In the genomic region with DNA sequence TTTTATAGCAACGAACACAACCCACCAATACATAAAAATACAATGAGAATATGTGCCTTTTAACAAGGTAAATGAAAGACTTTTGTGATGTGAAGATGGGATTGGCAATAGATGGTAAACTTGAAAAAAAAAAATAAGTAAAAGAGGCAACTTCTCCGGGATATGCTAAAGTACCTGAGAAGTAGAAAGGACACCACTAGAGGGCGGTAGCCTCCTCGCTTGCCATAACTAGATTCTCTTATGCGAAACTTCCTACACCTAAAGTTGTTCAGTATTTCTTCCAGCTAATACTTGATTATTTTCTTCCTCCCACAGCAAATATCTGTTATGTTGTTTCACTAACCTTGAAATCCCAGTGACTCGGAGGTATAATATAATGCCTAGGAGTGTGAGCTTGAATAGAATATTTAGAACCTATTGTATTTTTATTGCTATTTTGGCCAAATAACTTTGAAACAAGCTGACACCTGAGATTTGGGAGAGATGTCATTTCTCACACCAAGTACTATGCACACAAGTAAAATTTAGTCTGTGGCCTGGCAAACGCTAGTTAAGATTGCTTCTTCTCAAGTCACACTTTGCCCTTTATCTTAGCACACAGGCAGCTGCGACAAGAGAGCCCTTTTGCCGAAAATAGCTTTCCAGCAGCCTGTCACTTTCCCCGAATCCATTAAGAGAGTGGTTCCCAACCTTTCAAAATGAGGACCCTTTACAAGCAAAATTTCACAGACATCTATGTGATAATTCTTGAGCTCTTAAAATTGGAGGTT, we compare ENCODE assay signal across 9 cellular contexts. TPM values are rescaled to one million over a fixed set of nuclear protein-coding genes. Genes with fewer than 3 reads are reported as not detected.
DNase-seq lines count a peak whose midpoint lies in the region; ATAC-seq and TF ChIP-seq lines count a peak whose summit lies in the region.
"Had no signal": no experiment of that assay in that cellular context is flagged by ENCODE, and none has a peak within 500 bp of the region (broad histone marks: within the 10 kb centered on the region; RNA-seq: fewer than 3 reads in every experiment).

No MANE protein-coding gene starts in this region.

- no peak overlapping the region for H3K27ac ChIP-seq in CD8-positive, alpha-beta T cell (ENCODE audit: low read depth, low read length)
- H3K27ac ChIP-seq in OCI-LY1 (ENCODE audit: low read depth, low read length, poor library complexity, severe bottlenecking) (no peak overlapping the region), neutrophil (no peak overlapping the region), suprapubic skin (no peak overlapping the region)

- H2AFZ ChIP-seq in OCI-LY1 (ENCODE audit: low read length) = no peak overlapping the region

- TF ChIP-seq EP300 in suprapubic skin (IDR thresholded peaks at IDR 0.05) = no peak

- CTCF ChIA-PET in CD8-positive, alpha-beta T cell (lab: Charles Lee) = interaction anchor here (0.6 to 3.2 kb wide), 36 partner anchors 8 to 314 kb away, joined by 3 to 20 read pairs (median 4); no protein-coding TSS in a partner anchor

- H4K20me1 ChIP-seq in OCI-LY1 (ENCODE audit: insufficient read depth, low read length) = no peaks in the 10 kb centered on the region

- H3K4me3 ChIP-seq in CD8-positive, alpha-beta T cell (ENCODE audit: low read depth, low read length) = no peak overlapping the region
- H3K4me3 ChIP-seq in OCI-LY1 (ENCODE audit: low read depth, low read length, poor library complexity, severe bottlenecking) = no peak overlapping the region
- no peak overlapping the region for H3K4me3 ChIP-seq in fibroblast of the aortic adventitia (ENCODE audit: low read depth, low read length)
- H3K4me3 ChIP-seq in neutrophil (ENCODE audit: low read depth in 1 of 2, low read length in 1 of 2) = no peak overlapping the region
- no peak overlapping the region for H3K4me3 ChIP-seq in suprapubic skin

- no peaks in the 10 kb centered on the region for H3K79me2 ChIP-seq in OCI-LY1 (ENCODE audit: insufficient read depth, low read length)

- peak; percentile 52 for ATAC-seq in CD8-positive, alpha-beta T cell
- ATAC-seq in GM19351 (IDR thresholded peaks at IDR 0.05; ENCODE audit: unreplicated experiment) = peak; percentile 89
- peak; percentile 52 to 63 for ATAC-seq in activated T-cell treated with anti-CD3 and anti-CD28 coated beads, Interleukin-2, amount 50 U/mL, for 4 hours

- no peaks in the 10 kb centered on the region for H3K4me1 ChIP-seq in CD8-positive, alpha-beta T cell (ENCODE audit: insufficient read depth, low read length)
- no peaks in the 10 kb centered on the region for H3K4me1 ChIP-seq in OCI-LY1 (ENCODE audit: insufficient read depth, low read length, severe bottlenecking)
- H3K4me1 ChIP-seq in neutrophil (ENCODE audit: control insufficient read depth in 1 of 2, insufficient read depth in 1 of 2, low read depth in 1 of 2, low read length in 1 of 2) = no peaks in the 10 kb centered on the region
- no peaks in the 10 kb centered on the region for H3K4me1 ChIP-seq in suprapubic skin

- H3K9ac ChIP-seq in OCI-LY1 (ENCODE audit: low read length) = no peak overlapping the region

- peak; percentile 12 to 63 (median 55) for DNase-seq in CD8-positive, alpha-beta T cell
- DNase-seq in HK-2 (ENCODE audit: unreplicated experiment) (peak; percentile 38), fibroblast of the aortic adventitia (ENCODE audit: low read depth) (peak; percentile 96), suprapubic skin (ENCODE audit: low spot score in 2 of 2) (peak in 1 of 2 donors; percentile 75)
- DNase-seq in activated T-cell treated with anti-CD3 and anti-CD28 coated beads, Interleukin-2, amount 50 U/mL, for 4 hours = peak; percentile 48

- no peak overlapping the region for H3K27ac Mint-ChIP-seq in CD8-positive, alpha-beta T cell
- H3K27ac Mint-ChIP-seq: T-helper 1 cell treated with Interleukin-12 subunit alpha and Interleukin-12 subunit beta and Interleukin-4 antibody, amounts not matched to agents 30 μg/mL and 1 μg/mL, for 36 hours had no signal

- H3K36me3 ChIP-seq in CD8-positive, alpha-beta T cell (ENCODE audit: insufficient read depth, low read length) = no peaks in the 10 kb centered on the region
- H3K36me3 ChIP-seq in OCI-LY1 (ENCODE audit: insufficient read depth, low read length) = no peaks in the 10 kb centered on the region
- no peaks in the 10 kb centered on the region for H3K36me3 ChIP-seq in neutrophil
- no peaks in the 10 kb centered on the region for H3K36me3 ChIP-seq in suprapubic skin

- H3K27me3 ChIP-seq in CD8-positive, alpha-beta T cell (ENCODE audit: insufficient read depth, low read length) = no peaks in the 10 kb centered on the region
- H3K27me3 ChIP-seq in OCI-LY1 (ENCODE audit: insufficient read depth, low read length) (no peaks in the 10 kb centered on the region), neutrophil (no peaks in the 10 kb centered on the region), suprapubic skin (no peaks in the 10 kb centered on the region)

- WGBS in suprapubic skin = 33% methylated on average over 10 of the region's 10 CpGs

- TF ChIP-seq POLR2A in suprapubic skin (IDR thresholded peaks at IDR 0.05) = no peak

- H3K36me3 Mint-ChIP-seq in CD8-positive, alpha-beta T cell = no peaks in the 10 kb centered on the region
- no peaks in the 10 kb centered on the region for H3K36me3 Mint-ChIP-seq in activated T-cell treated with anti-CD3 and anti-CD28 coated beads, Interleukin-2, amount 50 U/mL, for 4 hours (ENCODE audit: insufficient read depth)

- no peaks in the 10 kb centered on the region for H3K9me3 ChIP-seq in CD8-positive, alpha-beta T cell (ENCODE audit: low read length)
- H3K9me3 ChIP-seq in OCI-LY1 (ENCODE audit: low read length) = no peaks in the 10 kb centered on the region
- no peaks in the 10 kb centered on the region for H3K9me3 ChIP-seq in neutrophil
- no peaks in the 10 kb centered on the region for H3K9me3 ChIP-seq in suprapubic skin

- H3F3A ChIP-seq in OCI-LY1 (ENCODE audit: insufficient read depth, low read length) = no peaks in the 10 kb centered on the region

- intact Hi-C loops in CD8-positive, alpha-beta T cell (cut with DNase I, micrococcal nuclease) = loop anchor here (1.0 to 5.0 kb wide), 3 partner anchors 45 to 189 kb away; partner anchors contain the start of gene PDLIM5 (in 1 of the 2)

- TF ChIP-seq CTCF in CD8-positive, alpha-beta T cell (IDR thresholded peaks at IDR 0.05) = peak; percentile 90
- TF ChIP-seq CTCF in OCI-LY1 (IDR thresholded peaks at IDR 0.05; ENCODE audit: low read length) (peak; percentile 83), fibroblast of the aortic adventitia (IDR thresholded peaks at IDR 0.05; ENCODE audit: insufficient read depth, low read length) (peak; percentile 89), neutrophil (IDR thresholded peaks at IDR 0.05) (peak; percentile 52), suprapubic skin (IDR thresholded peaks at IDR 0.05) (peak; percentile 58 to 77)

- no peak overlapping the region for H3K4me2 ChIP-seq in OCI-LY1 (ENCODE audit: low read length)

- no peaks in the 10 kb centered on the region for H3K9me3 Mint-ChIP-seq in CD8-positive, alpha-beta T cell
- H3K9me3 Mint-ChIP-seq in activated T-cell treated with anti-CD3 and anti-CD28 coated beads, Interleukin-2, amount 50 U/mL, for 4 hours = no peaks in the 10 kb centered on the region
- H3K9me3 Mint-ChIP-seq: T-helper 1 cell treated with Interleukin-12 subunit alpha and Interleukin-12 subunit beta and Interleukin-4 antibody, amounts not matched to agents 30 μg/mL and 1 μg/mL, for 36 hours had no signal

- POLR2A ChIA-PET in CD8-positive, alpha-beta T cell (lab: Charles Lee) = interaction anchor here (0.7 kb wide), 1 partner anchor 11 kb away, joined by 3 read pairs; no protein-coding TSS in a partner anchor

- no peak overlapping the region for H3K4me3 Mint-ChIP-seq in CD8-positive, alpha-beta T cell
- H3K4me3 Mint-ChIP-seq in activated T-cell treated with anti-CD3 and anti-CD28 coated beads, Interleukin-2, amount 50 U/mL, for 4 hours = no peak overlapping the region
- H3K4me3 Mint-ChIP-seq: T-helper 1 cell treated with Interleukin-12 subunit alpha and Interleukin-12 subunit beta and Interleukin-4 antibody, amounts not matched to agents 30 μg/mL and 1 μg/mL, for 36 hours had no signal

- H3K4me1 Mint-ChIP-seq in CD8-positive, alpha-beta T cell (ENCODE audit: low read depth) = no peaks in the 10 kb centered on the region
- H3K4me1 Mint-ChIP-seq in activated T-cell treated with anti-CD3 and anti-CD28 coated beads, Interleukin-2, amount 50 U/mL, for 4 hours (ENCODE audit: low read depth) = no peaks in the 10 kb centered on the region

- no peaks in the 10 kb centered on the region for H3K9me2 ChIP-seq in OCI-LY1 (ENCODE audit: low read depth, low read length)

- peaks cover 8% of the 10 kb centered on the region for H3K27me3 Mint-ChIP-seq in CD8-positive, alpha-beta T cell (ENCODE audit: low read depth)
- peaks cover 6% of the 10 kb centered on the region for H3K27me3 Mint-ChIP-seq in activated T-cell treated with anti-CD3 and anti-CD28 coated beads, Interleukin-2, amount 50 U/mL, for 4 hours (ENCODE audit: low read depth)

RNA-seq across cellular contexts. Expression of gene PDLIM5, which starts 44.9 kb away (rescaled TPM):
- total RNA-seq in CD8-positive, alpha-beta T cell = 10 to 100 TPM; 21.6 to 22.9 TPM
- 10 to 100 TPM; 23.2 to 26.8 (median 25.7) TPM for total RNA-seq in activated T-cell treated with anti-CD3 and anti-CD28 coated beads, Interleukin-2, amount 50 U/mL, for 4 hours
- 84.3 and 124 TPM in 2 replicates for total RNA-seq in fibroblast of the aortic adventitia (ENCODE audit: low replicate concordance)
- 100 to 1,000 TPM in 2 of 4 donors, 10 to 100 TPM in 2; 90.5 to 148 (median 115) TPM for total RNA-seq in suprapubic skin
